Comparison of ENCODE assay signal across 12 cellular contexts in genomic region chr2:6946722-6947121, GRCh38. TPM values are rescaled to one million over a fixed set of nuclear protein-coding genes. Genes with fewer than 3 reads are reported as not detected.
A peak's percentile ranks its signal among the peaks of the same experiment; 100 is the strongest.
DNase-seq lines count a peak whose midpoint lies in the region; ATAC-seq and TF ChIP-seq lines count a peak whose summit lies in the region.
"Had no signal": no experiment of that assay in that cellular context is flagged by ENCODE, and none has a peak within 500 bp of the region (broad histone marks: within the 10 kb centered on the region; RNA-seq: fewer than 3 reads in every experiment).

No MANE protein-coding gene starts in this region.

- H3K4me3 Mint-ChIP-seq in activated T-cell treated with anti-CD3 and anti-CD28 coated beads, Interleukin-2, amount 50 U/mL, for 4 hours = no peak overlapping the region
- H3K4me3 Mint-ChIP-seq: brain; stimulated activated naive CD8-positive, alpha-beta T cell treated with anti-CD3 and anti-CD28 coated beads, Interleukin-15, Interleukin-2, amounts not matched to agents 100 ng/mL and 50 ng/mL, for 24 hours had no signal

- no peak for TF ChIP-seq CTCF in VCaP (conservative IDR thresholded peaks at IDR 0.05)

- peaks cover 50% of the 10 kb centered on the region for H3K4me1 Mint-ChIP-seq in activated T-cell treated with anti-CD3 and anti-CD28 coated beads, Interleukin-2, amount 50 U/mL, for 4 hours (ENCODE audit: low read depth)

- H3K9me3 Mint-ChIP-seq in activated T-cell treated with anti-CD3 and anti-CD28 coated beads, Interleukin-2, amount 50 U/mL, for 4 hours = no peaks in the 10 kb centered on the region
- H3K9me3 Mint-ChIP-seq: brain; stimulated activated naive CD8-positive, alpha-beta T cell treated with anti-CD3 and anti-CD28 coated beads, Interleukin-15, Interleukin-2, amounts not matched to agents 100 ng/mL and 50 ng/mL, for 24 hours had no signal

- no peaks in the 10 kb centered on the region for H3K27me3 Mint-ChIP-seq in activated T-cell treated with anti-CD3 and anti-CD28 coated beads, Interleukin-2, amount 50 U/mL, for 4 hours (ENCODE audit: low read depth)
- H3K27me3 Mint-ChIP-seq: brain; stimulated activated naive CD8-positive, alpha-beta T cell treated with anti-CD3 and anti-CD28 coated beads, Interleukin-15, Interleukin-2, amounts not matched to agents 100 ng/mL and 50 ng/mL, for 24 hours had no signal

- peak overlapping the region; percentile 52 for H3K27ac ChIP-seq in VCaP

- no peak for DNase-seq in activated T-cell treated with anti-CD3 and anti-CD28 coated beads, Interleukin-2, amount 50 U/mL, for 4 hours
- DNase-seq in activated T-cell treated with anti-CD3 and anti-CD28 coated beads for 4 hours = no peak
- peak; percentile 96 for DNase-seq in fibroblast of peridontal ligament (ENCODE audit: extremely low read depth)
- DNase-seq in stromal cell of bone marrow (ENCODE audit: low read depth) = peak; percentile 85
- DNase-seq in activated CD8-positive, alpha-beta memory T cell treated with anti-CD3 and anti-CD28 coated beads, Interleukin-2, amount 50 U/mL, for 4 hours = no peak
- DNase-seq in NCI-H187 (lab: John Stamatoyannopoulos, UW) = no peak
- DNase-seq: NCI-H526, T-helper 1 cell had no signal

- ATAC-seq in activated T-cell treated with anti-CD3 and anti-CD28 coated beads, Interleukin-2, amount 50 U/mL, for 4 hours = peak; percentile 67 to 83
- no peak for ATAC-seq in GM21390 (IDR thresholded peaks at IDR 0.05; ENCODE audit: unreplicated experiment)

- H3K36me3 Mint-ChIP-seq in activated T-cell treated with anti-CD3 and anti-CD28 coated beads, Interleukin-2, amount 50 U/mL, for 4 hours (ENCODE audit: insufficient read depth) = peaks cover 37% of the 10 kb centered on the region

RNA-seq across cellular contexts. Expression of gene RNF144A, which starts 29.5 kb away (rescaled TPM):
- total RNA-seq in activated T-cell treated with anti-CD3 and anti-CD28 coated beads, Interleukin-2, amount 50 U/mL, for 4 hours = 10 to 100 TPM; 13.7 to 25.6 (median 18.9) TPM

Comparison
In these comparisons a context has a peak if more than half of its experiments do, and no peak if none do; other contexts are left out.
1. DNase-seq: peak in fibroblast of peridontal ligament (single experiment) and stromal cell of bone marrow (single experiment); none in activated T-cell treated with anti-CD3 and anti-CD28 coated beads, Interleukin-2, amount 50 U/mL, for 4 hours (single experiment), activated T-cell treated with anti-CD3 and anti-CD28 coated beads for 4 hours (single experiment), activated CD8-positive, alpha-beta memory T cell treated with anti-CD3 and anti-CD28 coated beads, Interleukin-2, amount 50 U/mL, for 4 hours (single experiment) and NCI-H187 (0 of 2).